In the genomic region with DNA sequence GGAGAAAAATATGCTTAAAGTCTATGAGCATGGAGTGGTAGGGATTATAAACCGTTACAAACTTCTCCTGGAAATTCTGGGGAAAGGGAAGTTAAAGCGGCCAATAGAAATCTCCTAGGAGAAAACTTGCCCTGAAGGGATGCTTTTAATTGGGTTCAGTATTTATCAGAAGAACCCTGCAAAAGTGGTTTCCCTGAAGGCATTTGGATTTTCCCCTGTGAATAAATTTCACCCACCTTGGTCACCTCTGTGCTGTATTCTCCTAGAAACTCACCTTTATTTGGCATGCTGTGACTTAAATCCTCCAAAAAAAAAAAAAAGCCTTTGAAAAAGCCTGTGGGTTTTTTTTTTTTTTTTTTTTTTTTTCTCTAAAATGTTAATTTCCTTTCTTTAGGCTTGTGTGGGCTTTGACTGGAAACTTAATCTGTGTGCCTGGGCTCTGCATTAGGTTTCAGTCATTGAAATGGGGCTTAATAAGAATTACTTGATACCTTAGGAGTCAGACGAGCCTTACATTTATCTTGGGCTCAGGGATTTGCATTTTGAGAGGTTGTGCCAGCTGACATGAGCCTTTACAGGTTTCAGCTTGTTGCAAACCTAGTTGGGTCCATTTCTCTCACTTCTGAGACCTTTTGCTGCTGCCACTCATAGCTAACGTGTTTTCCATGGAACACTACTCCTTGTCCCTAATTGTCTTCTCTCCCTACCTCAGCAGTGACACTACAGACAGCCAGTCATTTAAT, we compare ENCODE assay signal across 9 cellular contexts. TPM values are rescaled to one million over a fixed set of nuclear protein-coding genes. Genes with fewer than 3 reads are reported as not detected.
A peak's percentile ranks its signal among the peaks of the same experiment; 100 is the strongest.
DNase-seq lines count a peak whose midpoint lies in the region; ATAC-seq and TF ChIP-seq lines count a peak whose summit lies in the region.
"Had no signal": no experiment of that assay in that cellular context is flagged by ENCODE, and none has a peak within 500 bp of the region (broad histone marks: within the 10 kb centered on the region; RNA-seq: fewer than 3 reads in every experiment).

No MANE protein-coding gene starts in this region.

- peaks cover 42 to 100% (median 43%) of the 10 kb centered on the region in 3 donors for H3K4me1 ChIP-seq in gastroesophageal sphincter

- peaks cover 10% of the 10 kb centered on the region for H3F3A ChIP-seq in SU-DHL-6 (ENCODE audit: insufficient read depth)

- no peak for TF ChIP-seq POLR2A in gastroesophageal sphincter (IDR thresholded peaks at IDR 0.05)

- TF ChIP-seq EP300 in gastroesophageal sphincter (IDR thresholded peaks at IDR 0.05) = no peak

- no peaks in the 10 kb centered on the region for H4K20me1 ChIP-seq in SU-DHL-6 (ENCODE audit: low read depth, low read length)

- H3K79me2 ChIP-seq in SU-DHL-6 (ENCODE audit: insufficient read depth, low read length) = peaks cover 92% of the 10 kb centered on the region

- WGBS in gastroesophageal sphincter (ENCODE audit: low coverage in 1 of 2), 2 donors = 43 to 77% methylated on average over 3 to 4 of the region's 4 CpGs

- H3K4me3 ChIP-seq in SU-DHL-6 (ENCODE audit: insufficient read depth, low read length, poor library complexity, severe bottlenecking) (no peak overlapping the region), gastroesophageal sphincter (no peak overlapping the region)

- H3K9me3 ChIP-seq in SU-DHL-6 (ENCODE audit: insufficient read depth, low read length) (no peaks in the 10 kb centered on the region), gastroesophageal sphincter (no peaks in the 10 kb centered on the region)

- H3K36me3 Mint-ChIP-seq in stimulated activated effector memory CD8-positive, alpha-beta T cell treated with anti-CD3 and anti-CD28 coated beads, Interleukin-12 subunit alpha, Interleukin-12 subunit beta, amount 100 ng/mL, for 72 hours = peaks cover 95% of the 10 kb centered on the region

- H2AFZ ChIP-seq in SU-DHL-6 (ENCODE audit: low read depth, low read length, severe bottlenecking) = no peak overlapping the region

- no peaks in the 10 kb centered on the region for H3K27me3 ChIP-seq in SU-DHL-6 (ENCODE audit: low read length)
- no peaks in the 10 kb centered on the region for H3K27me3 ChIP-seq in gastroesophageal sphincter

- H3K9me3 Mint-ChIP-seq in stimulated activated effector memory CD8-positive, alpha-beta T cell treated with anti-CD3 and anti-CD28 coated beads, Interleukin-12 subunit alpha, Interleukin-12 subunit beta, amount 100 ng/mL, for 72 hours = no peaks in the 10 kb centered on the region

- ATAC-seq in gastroesophageal sphincter = no peak
- no peak for ATAC-seq in stimulated activated effector memory CD8-positive, alpha-beta T cell treated with anti-CD3 and anti-CD28 coated beads, Interleukin-12 subunit alpha, Interleukin-12 subunit beta, amount 100 ng/mL, for 72 hours

- DNase-seq in NCI-H2171 treated with DMSO at 0.1 percent for 48 hours (lab: John Stamatoyannopoulos, UW) (peak; percentile 59), NCI-H2171 (lab: John Stamatoyannopoulos, UW) (no peak), NCI-H2196 (lab: John Stamatoyannopoulos, UW; ENCODE audit: unreplicated experiment) (no peak), HuH-7.5 (ENCODE audit: low spot score) (no peak), amniotic stem cell (lab: John Stamatoyannopoulos, UW) (no peak)
- DNase-seq in stimulated activated effector memory CD8-positive, alpha-beta T cell treated with anti-CD3 and anti-CD28 coated beads, Interleukin-12 subunit alpha, Interleukin-12 subunit beta, amount 100 ng/mL, for 72 hours (ENCODE audit: low spot score in 2 of 2) = no peak
- DNase-seq: NCI-H748 treated with DMSO at 0.1 percent for 48 hours had no signal

- peak overlapping the region; percentile 2; the same call in 1 of the 2 replicates for H3K9ac ChIP-seq in SU-DHL-6 (ENCODE audit: low read length)

- H3K4me2 ChIP-seq in SU-DHL-6 (ENCODE audit: low read depth, low read length, poor library complexity, severe bottlenecking) = peak overlapping the region; percentile 41

- H3K4me3 Mint-ChIP-seq in stimulated activated effector memory CD8-positive, alpha-beta T cell treated with anti-CD3 and anti-CD28 coated beads, Interleukin-12 subunit alpha, Interleukin-12 subunit beta, amount 100 ng/mL, for 72 hours = peak overlapping the region; percentile 70

- H3K4me1 Mint-ChIP-seq in stimulated activated effector memory CD8-positive, alpha-beta T cell treated with anti-CD3 and anti-CD28 coated beads, Interleukin-12 subunit alpha, Interleukin-12 subunit beta, amount 100 ng/mL, for 72 hours = peaks cover 75% of the 10 kb centered on the region

- TF ChIP-seq CTCF in SU-DHL-6 (IDR thresholded peaks at IDR 0.05; ENCODE audit: insufficient read depth, low read length, poor library complexity, severe bottlenecking) (no peak), gastroesophageal sphincter (IDR thresholded peaks at IDR 0.05) (no peak)

- H3K27ac ChIP-seq in SU-DHL-6 (ENCODE audit: low read depth, low read length) = peak overlapping the region; percentile 58
- peak overlapping the region; percentile 20 to 71 (median 68) for H3K27ac ChIP-seq in gastroesophageal sphincter

- no peaks in the 10 kb centered on the region for H3K9me2 ChIP-seq in SU-DHL-6 (replicated peaks; ENCODE audit: insufficient read depth, low read length)

- H3K27ac Mint-ChIP-seq in stimulated activated effector memory CD8-positive, alpha-beta T cell treated with anti-CD3 and anti-CD28 coated beads, Interleukin-12 subunit alpha, Interleukin-12 subunit beta, amount 100 ng/mL, for 72 hours = peak overlapping the region; percentile 96

- H3K36me3 ChIP-seq in SU-DHL-6 (ENCODE audit: low read length) (no peaks in the 10 kb centered on the region), gastroesophageal sphincter (peaks cover 0 to 25% of the 10 kb centered on the region in 2 donors)

RNA-seq across cellular contexts. Expression of gene TGFBR2, which starts 22.0 kb away (rescaled TPM):
- total RNA-seq in gastroesophageal sphincter = 100 to 1,000 TPM; 174 to 297 (median 231) TPM
